ENCODE assay signal across 8 cellular contexts in the genomic region with DNA sequence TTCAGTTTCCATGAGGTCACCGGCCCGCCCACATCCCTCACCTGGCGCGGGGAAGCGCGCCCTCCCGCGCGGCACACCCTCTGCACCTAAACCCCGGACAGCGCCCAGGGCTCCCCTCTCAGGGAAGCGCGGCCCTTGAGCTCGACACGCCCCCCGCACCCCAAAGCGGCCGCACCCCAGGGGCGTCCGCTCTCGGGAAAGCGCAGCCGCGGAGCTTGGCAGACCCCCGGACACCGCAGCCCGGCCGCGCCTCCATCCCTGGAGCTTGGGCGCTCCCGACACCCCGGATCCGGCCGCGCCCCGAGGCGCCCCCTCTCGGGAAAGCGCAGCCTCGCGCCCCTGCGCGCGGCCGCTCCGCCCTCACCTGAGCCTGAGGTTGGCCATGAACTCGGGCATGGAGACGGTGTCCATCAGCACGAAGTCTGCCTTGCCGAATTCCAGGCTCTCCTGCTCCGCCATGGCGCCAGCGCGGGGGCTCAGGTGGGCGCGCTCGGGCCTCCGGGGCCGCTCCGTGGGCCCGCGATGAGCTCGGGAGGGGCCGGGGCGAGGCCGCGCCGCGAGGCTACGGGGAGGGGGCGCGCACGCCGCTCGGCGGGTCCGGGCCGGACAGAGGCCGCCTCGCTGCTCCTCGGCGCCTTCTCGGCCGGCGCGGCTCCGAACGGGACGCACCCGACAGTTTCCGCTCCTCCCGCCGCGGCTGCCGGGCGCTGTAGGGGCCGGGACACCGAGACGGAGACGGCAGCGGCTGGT. TPM values are rescaled to one million over a fixed set of nuclear protein-coding genes. Genes with fewer than 3 reads are reported as not detected.
DNase-seq lines count a peak whose midpoint lies in the region; ATAC-seq and TF ChIP-seq lines count a peak whose summit lies in the region.

A gene (minus strand): TSS at position 711 of the 750 bp plus-strand sequence. CDS start 252 bp downstream, at position 459.

- intact Hi-C loops in heart right ventricle (cut with DNase I), result loop anchor here (1.0 to 5.0 kb wide), 7 partner anchors 49 to 389 kb away; a partner anchor contains a TSS

- H3K27ac ChIP-seq in RWPE1 (peak within 1 kb of the TSS; percentile 62), heart right ventricle (peak within 1 kb of the TSS; percentile 64 to 91 (median 84))

- POLR2A ChIA-PET in RWPE1 (lab: Yijun Ruan, JAX; ENCODE audit: low non-redundant PET), result interaction anchor here (0.6 to 0.7 kb wide), 2 partner anchors 80 to 390 kb away, joined by 3 read pairs; a partner anchor contains a TSS

- H3K27me3 ChIP-seq in heart right ventricle, result peaks cover 0 to 13% (median 0%) of the 10 kb centered on the region in 7 donors

- peaks cover 0 to 36% (median 16%) of the 10 kb centered on the region in 9 donors for H3K4me1 ChIP-seq in heart right ventricle

- TF ChIP-seq CTCF in RWPE1 (conservative IDR thresholded peaks at IDR 0.05; ENCODE audit: low read depth) (no peak), heart right ventricle (IDR thresholded peaks at IDR 0.05) (peak in 7 of 9 donors; percentile 24 to 58 (median 49))

- DNase-seq in AG20443 (ENCODE audit: low spot score), result peak; percentile 39
- peak; percentile 55 for DNase-seq in RWPE1 (ENCODE audit: low spot score)
- DNase-seq in activated naive CD4-positive, alpha-beta T cell treated with anti-CD3 and anti-CD28 coated beads, Interleukin-2, amount 50 U/mL, for 16 hours, result peak; percentile 67
- DNase-seq in heart right ventricle, result peak; percentile 29 to 43
- no peak for DNase-seq in pulmonary artery endothelial cell (ENCODE audit: low read depth, low spot score)
- DNase-seq in ureter (ENCODE audit: low spot score), result peak; percentile 71

- H3K4me3 ChIP-seq in heart right ventricle, result peak within 1 kb of the TSS; percentile 69 to 97 (median 85)

- WGBS in heart right ventricle, 2 donors, result 1% methylated on average over 88 to 101 of the region's 101 CpGs

- CTCF ChIA-PET in RWPE1 (lab: Yijun Ruan, JAX), result interaction anchor here (0.5 to 3.9 kb wide), 29 partner anchors 8 to 902 kb away, joined by 3 to 48 read pairs (median 4); a partner anchor contains a TSS

- no peaks in the 10 kb centered on the region for H3K36me3 ChIP-seq in heart right ventricle

- ATAC-seq in GM19025 (IDR thresholded peaks at IDR 0.05; ENCODE audit: low read depth, unreplicated experiment) (peak; percentile 51), HG03342 (IDR thresholded peaks at IDR 0.05; ENCODE audit: unreplicated experiment) (peak; percentile 44), heart right ventricle (peak; percentile 1 to 36 (median 20))

- no peaks in the 10 kb centered on the region for H3K9me3 ChIP-seq in heart right ventricle

RNA-seq across cellular contexts. Expression of the gene that starts here (rescaled TPM):
- total RNA-seq in heart right ventricle (10 to 100 TPM in 1 of 10 donors, 1 to 10 TPM in 9; 5.8 to 16.4 (median 7.5) TPM), pulmonary artery endothelial cell (49.0 and 76.4 TPM in 2 replicates), ureter (75.8 TPM)
- polyA plus RNA-seq in heart right ventricle, result 1 to 10 TPM; 1.9 to 5.0 TPM
